In genomic region chr6:170490259-170490658, GRCh38 we compare ENCODE assay signal across 27 cellular contexts.
"Had no signal": no experiment of that assay in that cellular context is flagged by ENCODE, and none has a peak within 500 bp of the region (broad histone marks: within the 10 kb centered on the region; RNA-seq: fewer than 3 reads in every experiment).

No MANE protein-coding gene starts in this region.

- H3K4me3 ChIP-seq: neural progenitor cell, ovary, psoas muscle, skin epidermis, smooth muscle cell, spleen, suprapubic skin, testis, tibial artery, transverse colon, upper lobe of right lung, uterus had no signal

- DNase-seq: natural killer cell; occipital lobe; ovary; posterior cingulate gyrus; psoas muscle; right cardiac atrium; spleen; stimulated activated CD4-positive, alpha-beta T cell treated with anti-CD3 and anti-CD28 coated beads, Interleukin-12 subunit alpha, Interleukin-12 subunit beta, amount 100 ng/mL, for 4 hours; stimulated activated CD4-positive, alpha-beta T cell treated with anti-CD3 and anti-CD28 coated beads, Interleukin-1b, Interleukin-23, amount 100 ng/mL, for 48 hours; stimulated activated CD4-positive, alpha-beta T cell treated with anti-CD3 and anti-CD28 coated beads, Interleukin-4, amount 100 ng/mL, for 1 hour; stimulated activated CD4-positive, alpha-beta T cell treated with anti-CD3 and anti-CD28 coated beads, Interleukin-4, amount 100 ng/mL, for 4 hours; stimulated activated CD8-positive, alpha-beta memory T cell treated with anti-CD3 and anti-CD28 coated beads, Interleukin-4, amount 100 ng/mL, for 48 hours; stimulated activated naive CD4-positive, alpha-beta T cell; stimulated activated naive CD8-positive, alpha-beta T cell treated with anti-CD3 and anti-CD28 coated beads, Interleukin-15, amount 100 ng/mL, for 72 hours; stimulated activated naive CD8-positive, alpha-beta T cell treated with anti-CD3 and anti-CD28 coated beads, Interleukin-15, Interleukin-2, amounts not matched to agents 100 U/mL and 50 U/mL, for 24 hours; substantia nigra; testis; tibial artery; transverse colon; upper lobe of right lung; uterus had no signal

- H3K36me3 ChIP-seq: neural progenitor cell, ovary, spleen, suprapubic skin, tibial artery, transverse colon, upper lobe of right lung, uterus had no signal

- H3K9ac ChIP-seq: neural progenitor cell, parathyroid adenoma had no signal

- H2AFZ ChIP-seq: neural progenitor cell, parathyroid adenoma had no signal

- H3K27ac ChIP-seq: neural progenitor cell, ovary, parathyroid adenoma, psoas muscle, skin epidermis, spleen, suprapubic skin, testis, tibial artery, transverse colon, upper lobe of right lung, uterus had no signal

- H3K9me3 ChIP-seq: ovary, psoas muscle, spleen, suprapubic skin, testis, tibial artery, transverse colon, upper lobe of right lung, uterus had no signal

- ATAC-seq: natural killer cell; right cardiac atrium; sciatic nerve; stimulated activated naive CD8-positive, alpha-beta T cell treated with anti-CD3 and anti-CD28 coated beads, Interleukin-15, amount 100 ng/mL, for 72 hours; stimulated activated naive CD8-positive, alpha-beta T cell treated with anti-CD3 and anti-CD28 coated beads, Interleukin-15, Interleukin-2, amounts not matched to agents 100 U/mL and 50 U/mL, for 24 hours; upper lobe of right lung had no signal

- H3K4me1 ChIP-seq: parathyroid adenoma, psoas muscle, spleen, suprapubic skin, testis, tibial artery, transverse colon, upper lobe of right lung, uterus had no signal

- H3K79me2 ChIP-seq: parathyroid adenoma had no signal

- H3K4me2 ChIP-seq: neural progenitor cell, smooth muscle cell had no signal

- H3K27me3 ChIP-seq: ovary, testis, tibial artery, transverse colon, upper lobe of right lung, uterus had no signal
